8 cellular contexts compared by ENCODE assay signal in the genomic region with DNA sequence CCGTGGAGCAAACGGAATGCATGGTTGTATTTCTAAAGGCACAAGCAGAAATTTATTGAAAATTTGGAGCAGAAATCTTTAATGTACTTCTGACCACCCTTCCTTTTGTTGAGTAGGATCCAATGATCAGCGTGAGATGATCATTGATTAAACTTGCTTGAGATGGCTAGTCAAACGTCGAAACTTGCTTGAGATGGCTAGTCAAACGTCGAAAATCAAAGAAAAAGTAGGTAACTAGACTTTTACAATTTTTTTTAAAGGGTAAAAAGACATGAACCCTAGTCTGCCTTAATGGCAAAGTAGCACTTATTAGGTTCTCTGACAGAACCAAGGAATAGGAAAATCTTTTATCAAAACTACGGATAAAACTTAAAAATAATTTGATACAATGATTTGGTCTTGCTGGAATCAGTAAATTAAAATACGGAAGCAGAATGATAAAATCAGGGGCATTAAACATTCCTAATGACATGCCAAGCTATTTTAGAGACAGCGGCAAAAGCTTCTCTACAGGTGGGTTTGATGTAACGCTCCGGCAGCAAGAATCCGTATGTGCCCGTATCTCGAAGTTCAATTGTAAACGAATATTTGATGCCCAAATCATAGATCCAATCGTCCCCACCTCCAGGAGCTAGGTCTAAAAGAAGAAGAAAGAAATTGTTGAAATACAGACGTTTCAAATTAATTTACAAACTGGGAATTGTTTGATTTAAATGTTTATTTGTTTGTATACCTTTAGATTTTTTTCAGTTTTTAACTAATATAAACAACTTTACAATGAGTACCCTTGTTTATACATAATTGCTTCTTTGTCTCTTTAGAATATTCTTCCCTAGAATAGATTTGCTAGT. TPM values are rescaled to one million over a fixed set of nuclear protein-coding genes. Genes with fewer than 3 reads are reported as not detected.
A peak's percentile ranks its signal among the peaks of the same experiment; 100 is the strongest.
DNase-seq lines count a peak whose midpoint lies in the region; ATAC-seq, FAIRE-seq and TF ChIP-seq lines count a peak whose summit lies in the region.

No MANE protein-coding gene starts in this region.

- dilution Hi-C loops in keratinocyte (cut with MboI; ENCODE audit: extremely low pct_ligation_motif_present, low sequenced_read_pairs), result no loop called here

- peak overlapping the region; percentile 93 for H3K9ac ChIP-seq in keratinocyte (ENCODE audit: control insufficient read depth, extremely low read depth, insufficient read depth, low read length)

- no peak for FAIRE-seq in keratinocyte (lab: Jason Lieb, UNC)

- no peak for TF ChIP-seq CTCF in keratinocyte (optimal IDR thresholded peaks at IDR 0.05 in 1 of 3, IDR thresholded peaks at IDR 0.05 in 1 of 3, conservative IDR thresholded peaks at IDR 0.05 in 1 of 3; ENCODE audit: extremely low read depth in 1 of 3, insufficient read depth in 2 of 3, low read length in 3 of 3)

- DNase-seq in DMS79 (lab: John Stamatoyannopoulos, UW) (peak; percentile 3), DMS79 treated with DMSO at 0.1 percent for 48 hours (lab: John Stamatoyannopoulos, UW) (no peak), keratinocyte (ENCODE audit: low read depth, low spot score) (no peak), substantia nigra (lab: John Stamatoyannopoulos, UW) (no peak), left colon (no peak)
- no peak for DNase-seq in activated naive CD8-positive, alpha-beta T cell treated with anti-CD3 and anti-CD28 coated beads for 36 hours

- H2AFZ ChIP-seq in keratinocyte (ENCODE audit: control insufficient read depth, low read length), result peak overlapping the region; percentile 96

- no peaks in the 10 kb centered on the region for H3K9me3 Mint-ChIP-seq in activated naive CD8-positive, alpha-beta T cell treated with anti-CD3 and anti-CD28 coated beads for 36 hours

- peaks cover 8% of the 10 kb centered on the region for H3K27me3 Mint-ChIP-seq in activated naive CD8-positive, alpha-beta T cell treated with anti-CD3 and anti-CD28 coated beads for 36 hours

- H3K4me1 Mint-ChIP-seq in activated naive CD8-positive, alpha-beta T cell treated with anti-CD3 and anti-CD28 coated beads for 36 hours, result peaks cover 25% of the 10 kb centered on the region

- H3K9me3 ChIP-seq in keratinocyte (ENCODE audit: control insufficient read depth, low read depth, low read length), result no peaks in the 10 kb centered on the region

- peak overlapping the region; percentile 98 for H3K27ac Mint-ChIP-seq in activated naive CD8-positive, alpha-beta T cell treated with anti-CD3 and anti-CD28 coated beads for 36 hours

- peaks cover 2% of the 10 kb centered on the region for H3K36me3 Mint-ChIP-seq in activated naive CD8-positive, alpha-beta T cell treated with anti-CD3 and anti-CD28 coated beads for 36 hours

- H3K4me1 ChIP-seq in keratinocyte (ENCODE audit: control insufficient read depth, extremely low read depth, insufficient read depth, low read length), result peaks cover 39% of the 10 kb centered on the region

- no peaks in the 10 kb centered on the region for H4K20me1 ChIP-seq in keratinocyte (ENCODE audit: control insufficient read depth, extremely low read depth, insufficient read depth, low read length)

- no peaks in the 10 kb centered on the region for H3K27me3 ChIP-seq in keratinocyte (ENCODE audit: control insufficient read depth, extremely low read depth, insufficient read depth, low read length)

- H3K4me3 ChIP-seq in keratinocyte (ENCODE audit: control insufficient read depth in 2 of 3, extremely low read depth in 1 of 3, insufficient read depth in 2 of 3, low read depth in 1 of 3, low read length in 3 of 3), result peak overlapping the region; percentile 77 to 97 (median 85)

- H3K4me2 ChIP-seq in keratinocyte (ENCODE audit: control insufficient read depth, extremely low read depth, insufficient read depth, low read depth, low read length), result peak overlapping the region; percentile 81

- ATAC-seq in HG03571 (IDR thresholded peaks at IDR 0.05; ENCODE audit: unreplicated experiment) (no peak), GM21528 (IDR thresholded peaks at IDR 0.05; ENCODE audit: low FRiP score, unreplicated experiment) (no peak), left colon (no peak)

- peak overlapping the region; percentile 92 for H3K4me3 Mint-ChIP-seq in activated naive CD8-positive, alpha-beta T cell treated with anti-CD3 and anti-CD28 coated beads for 36 hours

- no peaks in the 10 kb centered on the region for H3K9me1 ChIP-seq in keratinocyte (ENCODE audit: control insufficient read depth, extremely low read depth, insufficient read depth, low read length)

- peaks cover 52% of the 10 kb centered on the region for H3K79me2 ChIP-seq in keratinocyte (ENCODE audit: control insufficient read depth, insufficient read depth, low read length)

- intact Hi-C loops in left colon (cut with DNase I, micrococcal nuclease), result no loop called here

- H3K36me3 ChIP-seq in keratinocyte (ENCODE audit: control insufficient read depth in 2 of 2, extremely low read depth in 1 of 2, insufficient read depth in 2 of 2, low read length in 2 of 2), result no peaks in the 10 kb centered on the region

- H3K27ac ChIP-seq in keratinocyte (ENCODE audit: control insufficient read depth, insufficient read depth, low read length) (peak overlapping the region; percentile 85), substantia nigra (ENCODE audit: low read depth, low read length, poor library complexity, severe bottlenecking) (peak overlapping the region; percentile 87)

RNA-seq across cellular contexts. Expression of gene ZC3H13, which starts 0.8 kb away (rescaled TPM):
- total RNA-seq in activated naive CD8-positive, alpha-beta T cell treated with anti-CD3 and anti-CD28 coated beads for 36 hours, result 10 to 100 TPM; 41.6 to 45.7 TPM
- polyA plus RNA-seq in keratinocyte, result 4.8 to 10.6 TPM (median 6.1 TPM) in 3 replicates
- polyA plus RNA-seq in keratinocyte (2011; ENCODE audit: low read depth), result 87.6 TPM
- polyA plus RNA-seq in keratinocyte (2011; cell fraction: cytosol; rRNA removed), result 6.3 and 8.7 TPM in 2 replicates
- 20.5 and 25.2 TPM in 2 replicates for polyA plus RNA-seq in keratinocyte (2011; cell fraction: nucleus; rRNA removed)
- 22.6 and 31.7 TPM in 2 replicates for polyA plus RNA-seq in keratinocyte (2012; ENCODE audit: low replicate concordance)
- 5.9 to 20.1 TPM (median 11.7 TPM) in 3 replicates for polyA minus RNA-seq in keratinocyte
- 7.5 TPM for polyA minus RNA-seq in keratinocyte (2011; cell fraction: cytosol; rRNA and poly(A)+ RNA removed)
- 13.0 and 26.4 TPM in 2 replicates for polyA minus RNA-seq in keratinocyte (2011; cell fraction: nucleus; rRNA and poly(A)+ RNA removed)
- total RNA-seq in left colon, result 10 to 100 TPM; 26.1 to 27.8 TPM

RNA-seq across cellular contexts. Expression of gene CPB2, which starts 51.4 kb away (rescaled TPM):
- total RNA-seq in activated naive CD8-positive, alpha-beta T cell treated with anti-CD3 and anti-CD28 coated beads for 36 hours, result not detected
- 0.06 to 0.26 TPM (median 0.08 TPM) in 3 replicates for polyA plus RNA-seq in keratinocyte
- 0.39 TPM for polyA plus RNA-seq in keratinocyte (2011; ENCODE audit: low read depth)
- 0.12 and 0.39 TPM in 2 replicates for polyA plus RNA-seq in keratinocyte (2011; cell fraction: cytosol; rRNA removed)
- 0.17 and 0.23 TPM in 2 replicates for polyA plus RNA-seq in keratinocyte (2011; cell fraction: nucleus; rRNA removed)
- polyA plus RNA-seq in keratinocyte (2012; ENCODE audit: low replicate concordance), result 0.10 and 0.27 TPM in 2 replicates
- not detected in 3 replicates for polyA minus RNA-seq in keratinocyte
- polyA minus RNA-seq in keratinocyte (2011; cell fraction: cytosol; rRNA and poly(A)+ RNA removed), result not detected
- not detected in 2 replicates for polyA minus RNA-seq in keratinocyte (2011; cell fraction: nucleus; rRNA and poly(A)+ RNA removed)
- not detected for total RNA-seq in left colon
